ENCODE assay signal across 8 cellular contexts in the genomic region with DNA sequence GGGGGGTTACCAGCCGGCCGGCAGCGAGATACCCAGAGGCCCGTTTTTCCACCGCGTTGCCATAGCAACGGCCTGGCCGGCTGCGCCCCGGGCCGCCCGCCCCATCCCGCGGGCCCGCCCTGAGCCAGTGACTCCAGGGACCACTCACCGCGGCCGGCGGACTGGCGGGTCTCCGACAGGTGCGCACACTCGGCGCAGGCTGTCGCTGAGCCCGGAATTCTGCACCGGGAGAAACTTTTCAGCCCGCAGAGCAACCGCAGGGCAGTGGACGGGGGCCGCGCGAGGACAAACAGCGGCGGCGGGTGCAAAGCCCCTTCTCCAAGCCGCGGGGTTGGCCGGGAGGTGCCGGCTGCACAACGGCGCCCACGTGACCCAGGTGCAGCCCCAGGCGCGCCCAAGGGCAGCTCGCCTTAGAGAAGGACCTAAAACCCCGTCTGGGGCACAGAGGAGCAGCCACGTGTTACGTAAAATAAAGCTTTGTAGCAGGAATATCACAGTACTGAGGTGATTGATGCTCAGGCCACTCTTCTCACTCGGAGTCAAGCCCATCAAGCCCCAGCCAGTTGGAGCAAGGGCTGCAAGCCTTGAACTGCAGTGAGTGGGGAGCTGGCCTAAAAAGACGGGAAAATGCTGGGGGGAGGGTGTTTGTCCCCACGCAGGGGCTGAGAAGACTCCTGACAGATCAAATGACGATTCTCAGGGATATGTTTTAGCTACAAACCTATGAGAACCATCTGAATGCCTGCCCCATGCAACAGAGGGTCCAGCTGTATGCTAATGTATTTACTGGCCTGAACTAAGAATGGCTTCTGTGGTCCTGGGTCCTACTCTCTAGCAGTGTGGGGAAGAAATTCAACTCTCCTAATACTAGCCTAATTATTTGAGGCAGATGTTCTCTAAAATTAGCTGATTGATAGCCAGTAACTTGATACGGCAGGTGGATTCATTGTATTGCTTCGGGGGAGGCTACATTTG. TPM values are rescaled to one million over a fixed set of nuclear protein-coding genes. Genes with fewer than 3 reads are reported as not detected.
A peak's percentile ranks its signal among the peaks of the same experiment; 100 is the strongest.
DNase-seq lines count a peak whose midpoint lies in the region; ATAC-seq, FAIRE-seq and TF ChIP-seq lines count a peak whose summit lies in the region.

A gene (minus strand): TSS at position 294 of the 975 bp plus-strand sequence. CDS start 119,323 bp downstream, outside the sequence.

- H3K4me3 ChIP-seq in fibroblast of mammary gland (ENCODE audit: control insufficient read depth, low read depth, low read length), result peak within 1 kb of the TSS; percentile 48

- peak; percentile 67 for DNase-seq in activated effector memory CD4-positive, alpha-beta T cell treated with anti-CD3 and anti-CD28 coated beads, Interleukin-2, amount 50 U/mL, for 16 hours
- DNase-seq in activated effector memory CD4-positive, alpha-beta T cell treated with Interleukin-2 at 50 U/mL for 16 hours, result no peak
- DNase-seq in NCI-H1436 treated with DMSO at 0.1 percent for 48 hours (lab: John Stamatoyannopoulos, UW) (peak; percentile 28), WTC11 (ENCODE audit: low spot score) (peak; percentile 76), fibroblast of mammary gland (ENCODE audit: low read depth) (peak; percentile 30), urothelium cell line (ENCODE audit: low spot score) (peak; percentile 91)

- H3K9me3 Mint-ChIP-seq in WTC11 (no peaks in the 10 kb centered on the region), nephron (no peaks in the 10 kb centered on the region)

- no peaks in the 10 kb centered on the region; the same call in 1 of the 2 replicates for H3K27me3 Mint-ChIP-seq in WTC11 (ENCODE audit: low read depth)
- H3K27me3 Mint-ChIP-seq in nephron (ENCODE audit: low read depth), result peaks cover 4% of the 10 kb centered on the region

- FAIRE-seq in urothelium cell line (lab: Jason Lieb, UNC), result no peak

- H3K36me3 Mint-ChIP-seq in WTC11, result no peaks in the 10 kb centered on the region
- no peaks in the 10 kb centered on the region for H3K36me3 Mint-ChIP-seq in nephron (ENCODE audit: low read depth)

- ATAC-seq in HG02623 (IDR thresholded peaks at IDR 0.05; ENCODE audit: unreplicated experiment), result peak; percentile 93
- peak; percentile 92 for ATAC-seq in WTC11

- H3K4me1 Mint-ChIP-seq in WTC11 (peaks cover 21% of the 10 kb centered on the region), nephron (peaks cover 18% of the 10 kb centered on the region)

- peak within 1 kb of the TSS; percentile 81 for H3K4me3 Mint-ChIP-seq in WTC11
- peak within 1 kb of the TSS; percentile 92 to 95 (median 95) for H3K4me3 Mint-ChIP-seq in nephron

- H3K27ac Mint-ChIP-seq in WTC11 (peak within 1 kb of the TSS; percentile 43; the same call in 1 of the 2 replicates), nephron (peak within 1 kb of the TSS in 1 of 3 experiments; percentile 61)

- CTCF ChIA-PET in WTC11 (lab: Charles Lee), result interaction anchor here (1.0 kb wide), 1 partner anchor 365 kb away, joined by 4 read pairs; no protein-coding TSS in a partner anchor

- POLR2A ChIA-PET in WTC11 (lab: Charles Lee), result interaction anchor here (0.7 kb wide), 2 partner anchors 10 to 88 kb away, joined by 3 read pairs; no protein-coding TSS in a partner anchor

- no peak for TF ChIP-seq CTCF in WTC11 (IDR thresholded peaks at IDR 0.05)
- TF ChIP-seq CTCF in fibroblast of mammary gland (conservative IDR thresholded peaks at IDR 0.05; ENCODE audit: control insufficient read depth, insufficient read depth, low read depth, low read length), result no peak
- no peak for TF ChIP-seq CTCF in nephron (IDR thresholded peaks at IDR 0.05; ENCODE audit: unreplicated experiment in 3 of 3)

TF ChIP-seq in WTC11, 78 proteins besides CTCF, POLR2A, EP300 and RAD21 (continues in another document):
- TF ChIP-seq TCF7 (CRISPR knock-in tag; IDR thresholded peaks at IDR 0.05; ENCODE audit: low read depth), result no peak
- TF ChIP-seq, protein P1, sequence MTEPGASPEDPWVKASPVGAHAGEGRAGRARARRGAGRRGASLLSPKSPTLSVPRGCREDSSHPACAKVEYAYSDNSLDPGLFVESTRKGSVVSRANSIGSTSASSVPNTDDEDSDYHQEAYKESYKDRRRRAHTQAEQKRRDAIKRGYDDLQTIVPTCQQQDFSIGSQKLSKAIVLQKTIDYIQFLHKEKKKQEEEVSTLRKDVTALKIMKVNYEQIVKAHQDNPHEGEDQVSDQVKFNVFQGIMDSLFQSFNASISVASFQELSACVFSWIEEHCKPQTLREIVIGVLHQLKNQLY (CRISPR knock-in tag; IDR thresholded peaks at IDR 0.05), result no peak
- no peak for TF ChIP-seq HMGA2 (CRISPR knock-in tag; IDR thresholded peaks at IDR 0.05)
- 0 out of 2 replicates have a peak, but pooled peaks have one; percentile 33 for TF ChIP-seq ZBTB21 (CRISPR knock-in tag; IDR thresholded peaks at IDR 0.05; ENCODE audit: borderline replicate concordance)
- no peak for TF ChIP-seq RORB (CRISPR knock-in tag; IDR thresholded peaks at IDR 0.05)
- TF ChIP-seq IRF2 (CRISPR knock-in tag; IDR thresholded peaks at IDR 0.05; ENCODE audit: borderline replicate concordance, low read depth), result no peak
- no peak for TF ChIP-seq TP53 (CRISPR knock-in tag; IDR thresholded peaks at IDR 0.05)
- TF ChIP-seq ZNF396 (CRISPR knock-in tag; IDR thresholded peaks at IDR 0.05; ENCODE audit: borderline replicate concordance), result no peak
- no peak for TF ChIP-seq ZNF423 (CRISPR knock-in tag; IDR thresholded peaks at IDR 0.05)
- TF ChIP-seq KAT7 (CRISPR knock-in tag; IDR thresholded peaks at IDR 0.05; ENCODE audit: borderline replicate concordance), result no peak
- TF ChIP-seq GABPB1 (CRISPR knock-in tag; IDR thresholded peaks at IDR 0.05), result no peak
- TF ChIP-seq ZNF121 (CRISPR knock-in tag; IDR thresholded peaks at IDR 0.05), result no peak
- TF ChIP-seq, protein P2, sequence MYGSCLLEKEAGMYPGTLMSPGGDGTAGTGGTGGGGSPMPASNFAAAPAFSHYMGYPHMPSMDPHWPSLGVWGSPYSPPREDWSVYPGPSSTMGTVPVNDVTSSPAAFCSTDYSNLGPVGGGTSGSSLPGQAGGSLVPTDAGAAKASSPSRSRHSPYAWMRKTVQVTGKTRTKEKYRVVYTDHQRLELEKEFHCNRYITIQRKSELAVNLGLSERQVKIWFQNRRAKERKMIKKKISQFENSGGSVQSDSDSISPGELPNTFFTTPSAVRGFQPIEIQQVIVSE (CRISPR knock-in tag; IDR thresholded peaks at IDR 0.05; ENCODE audit: borderline replicate concordance), result no peak
- 0 out of 2 replicates have a peak, but pooled peaks have one; percentile 26 for TF ChIP-seq ZNF232 (CRISPR knock-in tag; IDR thresholded peaks at IDR 0.05)
- TF ChIP-seq EMX1 (CRISPR knock-in tag; IDR thresholded peaks at IDR 0.05), result no peak
- 0 out of 2 replicates have a peak, but pooled peaks have one; percentile 18 for TF ChIP-seq ZNF263 (CRISPR knock-in tag; IDR thresholded peaks at IDR 0.05; ENCODE audit: low read depth)
- TF ChIP-seq, protein P3, sequence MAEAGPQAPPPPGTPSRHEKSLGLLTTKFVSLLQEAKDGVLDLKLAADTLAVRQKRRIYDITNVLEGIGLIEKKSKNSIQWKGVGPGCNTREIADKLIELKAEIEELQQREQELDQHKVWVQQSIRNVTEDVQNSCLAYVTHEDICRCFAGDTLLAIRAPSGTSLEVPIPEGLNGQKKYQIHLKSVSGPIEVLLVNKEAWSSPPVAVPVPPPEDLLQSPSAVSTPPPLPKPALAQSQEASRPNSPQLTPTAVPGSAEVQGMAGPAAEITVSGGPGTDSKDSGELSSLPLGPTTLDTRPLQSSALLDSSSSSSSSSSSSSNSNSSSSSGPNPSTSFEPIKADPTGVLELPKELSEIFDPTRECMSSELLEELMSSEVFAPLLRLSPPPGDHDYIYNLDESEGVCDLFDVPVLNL (CRISPR knock-in tag; IDR thresholded peaks at IDR 0.05; ENCODE audit: borderline replicate concordance, low read depth), result no peak
- no peak for TF ChIP-seq TEAD1 (CRISPR knock-in tag; IDR thresholded peaks at IDR 0.05)
- TF ChIP-seq SP1 (CRISPR knock-in tag; conservative IDR thresholded peaks at IDR 0.05), result peak; percentile 70
- TF ChIP-seq, protein P4, sequence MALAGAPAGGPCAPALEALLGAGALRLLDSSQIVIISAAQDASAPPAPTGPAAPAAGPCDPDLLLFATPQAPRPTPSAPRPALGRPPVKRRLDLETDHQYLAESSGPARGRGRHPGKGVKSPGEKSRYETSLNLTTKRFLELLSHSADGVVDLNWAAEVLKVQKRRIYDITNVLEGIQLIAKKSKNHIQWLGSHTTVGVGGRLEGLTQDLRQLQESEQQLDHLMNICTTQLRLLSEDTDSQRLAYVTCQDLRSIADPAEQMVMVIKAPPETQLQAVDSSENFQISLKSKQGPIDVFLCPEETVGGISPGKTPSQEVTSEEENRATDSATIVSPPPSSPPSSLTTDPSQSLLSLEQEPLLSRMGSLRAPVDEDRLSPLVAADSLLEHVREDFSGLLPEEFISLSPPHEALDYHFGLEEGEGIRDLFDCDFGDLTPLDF (CRISPR knock-in tag; IDR thresholded peaks at IDR 0.05), result 0 out of 2 replicates have a peak, but pooled peaks have one; percentile 37
- TF ChIP-seq NR2C2 (CRISPR knock-in tag; IDR thresholded peaks at IDR 0.05), result no peak
- TF ChIP-seq, protein P5, sequence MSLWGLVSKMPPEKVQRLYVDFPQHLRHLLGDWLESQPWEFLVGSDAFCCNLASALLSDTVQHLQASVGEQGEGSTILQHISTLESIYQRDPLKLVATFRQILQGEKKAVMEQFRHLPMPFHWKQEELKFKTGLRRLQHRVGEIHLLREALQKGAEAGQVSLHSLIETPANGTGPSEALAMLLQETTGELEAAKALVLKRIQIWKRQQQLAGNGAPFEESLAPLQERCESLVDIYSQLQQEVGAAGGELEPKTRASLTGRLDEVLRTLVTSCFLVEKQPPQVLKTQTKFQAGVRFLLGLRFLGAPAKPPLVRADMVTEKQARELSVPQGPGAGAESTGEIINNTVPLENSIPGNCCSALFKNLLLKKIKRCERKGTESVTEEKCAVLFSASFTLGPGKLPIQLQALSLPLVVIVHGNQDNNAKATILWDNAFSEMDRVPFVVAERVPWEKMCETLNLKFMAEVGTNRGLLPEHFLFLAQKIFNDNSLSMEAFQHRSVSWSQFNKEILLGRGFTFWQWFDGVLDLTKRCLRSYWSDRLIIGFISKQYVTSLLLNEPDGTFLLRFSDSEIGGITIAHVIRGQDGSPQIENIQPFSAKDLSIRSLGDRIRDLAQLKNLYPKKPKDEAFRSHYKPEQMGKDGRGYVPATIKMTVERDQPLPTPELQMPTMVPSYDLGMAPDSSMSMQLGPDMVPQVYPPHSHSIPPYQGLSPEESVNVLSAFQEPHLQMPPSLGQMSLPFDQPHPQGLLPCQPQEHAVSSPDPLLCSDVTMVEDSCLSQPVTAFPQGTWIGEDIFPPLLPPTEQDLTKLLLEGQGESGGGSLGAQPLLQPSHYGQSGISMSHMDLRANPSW (CRISPR knock-in tag; conservative IDR thresholded peaks at IDR 0.05; ENCODE audit: low read depth), result no peak
- TF ChIP-seq, protein P6, sequence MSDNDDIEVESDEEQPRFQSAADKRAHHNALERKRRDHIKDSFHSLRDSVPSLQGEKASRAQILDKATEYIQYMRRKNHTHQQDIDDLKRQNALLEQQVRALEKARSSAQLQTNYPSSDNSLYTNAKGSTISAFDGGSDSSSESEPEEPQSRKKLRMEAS (CRISPR knock-in tag; IDR thresholded peaks at IDR 0.05), result peak; percentile 90

RNA-seq across cellular contexts. Expression of the gene that starts here (rescaled TPM):
- total RNA-seq in WTC11 (2021), result 13.2 to 16.7 TPM (median 13.3 TPM) in 3 replicates
